In genomic region chr13:114279146-114279545, GRCh38 we compare ENCODE assay signal across 16 cellular contexts. TPM values are rescaled to one million over a fixed set of nuclear protein-coding genes. Genes with fewer than 3 reads are reported as not detected.
DNase-seq lines count a peak whose midpoint lies in the region; ATAC-seq and TF ChIP-seq lines count a peak whose summit lies in the region.
"Had no signal": no experiment of that assay in that cellular context is flagged by ENCODE, and none has a peak within 500 bp of the region (broad histone marks: within the 10 kb centered on the region; RNA-seq: fewer than 3 reads in every experiment).

No MANE protein-coding gene starts in this region.

- no peak overlapping the region for H3K23ac ChIP-seq in mesenchymal stem cell (ENCODE audit: low read length in 2 of 2)

- peaks cover 32% of the 10 kb centered on the region for H3K4me1 ChIP-seq in DND-41 (ENCODE audit: insufficient read depth, low read length)
- H3K4me1 ChIP-seq in mesenchymal stem cell (ENCODE audit: control insufficient read depth, insufficient read depth, low read depth, low read length): peaks cover 3% of the 10 kb centered on the region

- intact Hi-C loops in activated CD8-positive, alpha-beta T cell treated with anti-CD3 and anti-CD28 coated beads for 36 hours (cut with micrococcal nuclease): no loop called here

- ATAC-seq in DND-41 (ENCODE audit: insufficient read depth, low read depth) (no peak), HG02885 (IDR thresholded peaks at IDR 0.05; ENCODE audit: poor library complexity, unreplicated experiment) (no peak), HG03354 (IDR thresholded peaks at IDR 0.05; ENCODE audit: poor library complexity, severe bottlenecking, unreplicated experiment) (no peak), HG03521 (IDR thresholded peaks at IDR 0.05; ENCODE audit: unreplicated experiment) (no peak)
- ATAC-seq in activated CD8-positive, alpha-beta T cell treated with anti-CD3 and anti-CD28 coated beads for 36 hours: no peak

- no peak overlapping the region for H2BK120ac ChIP-seq in mesenchymal stem cell (ENCODE audit: low read depth, low read length)

- H2AFZ ChIP-seq in DND-41 (ENCODE audit: low read depth, low read length) (no peak overlapping the region), mesenchymal stem cell (ENCODE audit: low read depth, low read length) (no peak overlapping the region)

- DNase-seq in DND-41: no peak
- DNase-seq in HL-60 (ENCODE audit: low read depth in 1 of 2, low spot score in 1 of 2): no peak
- no peak for DNase-seq in activated CD8-positive, alpha-beta T cell treated with anti-CD3 and anti-CD28 coated beads for 36 hours
- DNase-seq in mesenchymal stem cell: no peak
- no peak for DNase-seq in NCI-H2029 treated with DMSO at 0.1 percent for 48 hours (lab: John Stamatoyannopoulos, UW)
- DNase-seq: activated CD4-positive, alpha-beta T cell treated with anti-CD3 and anti-CD28 coated beads, Interleukin-2, amount 50 U/mL, for 1 hour; esophagus squamous epithelium; NCI-H187 treated with DMSO at 0.1 percent for 48 hours; NCI-H774; ovary; SIG-M5 had no signal

- no peak overlapping the region for H3K4me3 Mint-ChIP-seq in activated CD8-positive, alpha-beta T cell treated with anti-CD3 and anti-CD28 coated beads for 36 hours

- H3K4me2 ChIP-seq in DND-41 (ENCODE audit: insufficient read depth, low read length): no peak overlapping the region
- H3K4me2 ChIP-seq in mesenchymal stem cell (ENCODE audit: low read length, poor library complexity, severe bottlenecking): no peak overlapping the region

- peak overlapping the region; percentile 94 for H3K27ac Mint-ChIP-seq in activated CD8-positive, alpha-beta T cell treated with anti-CD3 and anti-CD28 coated beads for 36 hours

- no peaks in the 10 kb centered on the region for H3K27me3 Mint-ChIP-seq in activated CD8-positive, alpha-beta T cell treated with anti-CD3 and anti-CD28 coated beads for 36 hours

- peaks cover 24% of the 10 kb centered on the region for H3K79me2 ChIP-seq in DND-41 (ENCODE audit: insufficient read depth, low read length)

- H3K36me3 ChIP-seq in DND-41 (ENCODE audit: insufficient read depth, low read length): peaks cover 47% of the 10 kb centered on the region
- peaks cover 11 to 48% of the 10 kb centered on the region in 2 experiments for H3K36me3 ChIP-seq in mesenchymal stem cell (ENCODE audit: control insufficient read depth in 1 of 2, insufficient read depth in 2 of 2, low read depth in 1 of 2, low read length in 2 of 2)
- H3K36me3 ChIP-seq: ovary had no signal

- H3K27ac ChIP-seq in DND-41 (ENCODE audit: low read length): peak overlapping the region; percentile 100
- peak overlapping the region; percentile 99 for H3K27ac ChIP-seq in HL-60 (replicated peaks)
- H3K27ac ChIP-seq in mesenchymal stem cell (ENCODE audit: low read length, poor library complexity, severe bottlenecking): peak overlapping the region; percentile 11
- H3K27ac ChIP-seq: ovary had no signal

- H3K27me3 ChIP-seq in DND-41 (ENCODE audit: insufficient read depth, low read length, poor library complexity): no peaks in the 10 kb centered on the region
- H3K27me3 ChIP-seq in HL-60 (ENCODE audit: insufficient read depth, poor library complexity, severe bottlenecking): no peaks in the 10 kb centered on the region
- H3K27me3 ChIP-seq in mesenchymal stem cell (ENCODE audit: control insufficient read depth in 1 of 2, insufficient read depth in 1 of 2, low read length in 2 of 2): no peaks in the 10 kb centered on the region
- H3K27me3 ChIP-seq: esophagus squamous epithelium, ovary, spleen, suprapubic skin had no signal

- peaks cover 42% of the 10 kb centered on the region for H3K36me3 Mint-ChIP-seq in activated CD8-positive, alpha-beta T cell treated with anti-CD3 and anti-CD28 coated beads for 36 hours (ENCODE audit: low read depth)

- H3K9ac ChIP-seq in DND-41 (ENCODE audit: low read depth, low read length) (0 out of 2 replicates have a peak overlapping the region, but pooled peaks have one; percentile 93), mesenchymal stem cell (ENCODE audit: low read length) (peak overlapping the region; percentile 94)

- no peak overlapping the region for H3K4me3 ChIP-seq in DND-41 (ENCODE audit: low read depth in 1 of 2, low read length in 2 of 2)
- H3K4me3 ChIP-seq in HL-60 (replicated peaks; ENCODE audit: insufficient read depth, low read length): no peak overlapping the region
- H3K4me3 ChIP-seq in mesenchymal stem cell (ENCODE audit: insufficient read depth in 1 of 2, low read depth in 1 of 2, low read length in 2 of 2): no peak overlapping the region
- H3K4me3 ChIP-seq: esophagus squamous epithelium, ovary, spleen, suprapubic skin had no signal

- H2AK5ac ChIP-seq in mesenchymal stem cell (ENCODE audit: low read length, severe bottlenecking): no peak overlapping the region

- H3K18ac ChIP-seq in mesenchymal stem cell (ENCODE audit: low read depth in 1 of 2, low read length in 2 of 2): no peak overlapping the region

- H3K9me3 ChIP-seq in DND-41 (ENCODE audit: insufficient read depth, low read length, severe bottlenecking) (no peaks in the 10 kb centered on the region), mesenchymal stem cell (ENCODE audit: control insufficient read depth, low read length) (no peaks in the 10 kb centered on the region)
- H3K9me3 ChIP-seq: esophagus squamous epithelium, ovary, spleen, suprapubic skin had no signal

- H2BK15ac ChIP-seq in mesenchymal stem cell (ENCODE audit: low read depth, poor library complexity, severe bottlenecking): no peak overlapping the region

- H3K4me1 Mint-ChIP-seq in activated CD8-positive, alpha-beta T cell treated with anti-CD3 and anti-CD28 coated beads for 36 hours (ENCODE audit: low read depth): peaks cover 36% of the 10 kb centered on the region

- H2BK5ac ChIP-seq in mesenchymal stem cell (ENCODE audit: low read depth, low read length, poor library complexity, severe bottlenecking): no peak overlapping the region

- no peaks in the 10 kb centered on the region for H4K20me1 ChIP-seq in DND-41 (ENCODE audit: insufficient read depth, low read length)

- no peak overlapping the region for H4K91ac ChIP-seq in mesenchymal stem cell (ENCODE audit: low read length)

- TF ChIP-seq CTCF in DND-41 (IDR thresholded peaks at IDR 0.05; ENCODE audit: borderline replicate concordance, extremely low read depth, low read length, poor library complexity, severe bottlenecking): no peak
- TF ChIP-seq CTCF in HL-60 (IDR thresholded peaks at IDR 0.05; ENCODE audit: insufficient read depth, low read length): no peak
- no peak for TF ChIP-seq CTCF in activated CD8-positive, alpha-beta T cell treated with anti-CD3 and anti-CD28 coated beads for 36 hours (IDR thresholded peaks at IDR 0.05)

- CTCF ChIA-PET in activated CD8-positive, alpha-beta T cell treated with anti-CD3 and anti-CD28 coated beads for 36 hours (lab: Charles Lee): interaction anchor here (0.7 to 1.8 kb wide), 4 partner anchors 21 to 67 kb away, joined by 3 to 4 read pairs (median 3); no protein-coding TSS in a partner anchor

- 81% methylated on average over 3 of the region's 4 CpGs for WGBS in mesenchymal stem cell

- POLR2A ChIA-PET in activated CD8-positive, alpha-beta T cell treated with anti-CD3 and anti-CD28 coated beads for 36 hours (lab: Charles Lee): interaction anchor here (0.8 to 3.4 kb wide), 2 partner anchors 11 to 43 kb away, joined by 4 to 19 read pairs; no protein-coding TSS in a partner anchor

- H4K8ac ChIP-seq in mesenchymal stem cell (ENCODE audit: low read length): no peak overlapping the region

- H3K14ac ChIP-seq in mesenchymal stem cell (ENCODE audit: low read length in 2 of 2): no peak overlapping the region

- H3K4ac ChIP-seq in mesenchymal stem cell (ENCODE audit: low read depth in 1 of 2, low read length in 2 of 2): no peak overlapping the region

- no peak overlapping the region for H2BK12ac ChIP-seq in mesenchymal stem cell (ENCODE audit: low read length in 2 of 2)

- peaks cover 13% of the 10 kb centered on the region for H3K79me1 ChIP-seq in mesenchymal stem cell (replicated peaks; ENCODE audit: low read length, poor library complexity, severe bottlenecking)

- H3K9me3 Mint-ChIP-seq in activated CD8-positive, alpha-beta T cell treated with anti-CD3 and anti-CD28 coated beads for 36 hours: no peaks in the 10 kb centered on the region

RNA-seq across cellular contexts. Expression of gene UPF3A, which starts 2.3 kb away (rescaled TPM):
- total RNA-seq in activated CD8-positive, alpha-beta T cell treated with anti-CD3 and anti-CD28 coated beads for 36 hours: 10 to 100 TPM; 36.7 TPM
- polyA plus RNA-seq in mesenchymal stem cell (2013, experiment 1 of 2): 66.0 TPM
- 65.6 TPM for polyA plus RNA-seq in mesenchymal stem cell (2013, experiment 2 of 2)

RNA-seq across cellular contexts. Expression of gene CHAMP1, which starts 35.2 kb away (rescaled TPM):
- 10 to 100 TPM; 33.9 to 34.7 TPM for total RNA-seq in activated CD8-positive, alpha-beta T cell treated with anti-CD3 and anti-CD28 coated beads for 36 hours
- 26.3 TPM for polyA plus RNA-seq in mesenchymal stem cell (2013, experiment 1 of 2)
- 26.1 TPM for polyA plus RNA-seq in mesenchymal stem cell (2013, experiment 2 of 2)

RNA-seq across cellular contexts. Expression of gene CDC16, which starts 44.4 kb away (rescaled TPM):
- 10 to 100 TPM; 72.5 to 76.0 TPM for total RNA-seq in activated CD8-positive, alpha-beta T cell treated with anti-CD3 and anti-CD28 coated beads for 36 hours
- 67.7 TPM for polyA plus RNA-seq in mesenchymal stem cell (2013, experiment 1 of 2)
- polyA plus RNA-seq in mesenchymal stem cell (2013, experiment 2 of 2): 67.0 TPM

Comparison
In these comparisons a context has a peak if more than half of its experiments do, and no peak if none do; other contexts are left out.
1. H3K27ac ChIP-seq: peak in every context shown above with its lines; median percentile 100 in DND-41; 99 in HL-60; 11 in mesenchymal stem cell.